Comparison of ENCODE assay signal across 31 cellular contexts in the genomic region with DNA sequence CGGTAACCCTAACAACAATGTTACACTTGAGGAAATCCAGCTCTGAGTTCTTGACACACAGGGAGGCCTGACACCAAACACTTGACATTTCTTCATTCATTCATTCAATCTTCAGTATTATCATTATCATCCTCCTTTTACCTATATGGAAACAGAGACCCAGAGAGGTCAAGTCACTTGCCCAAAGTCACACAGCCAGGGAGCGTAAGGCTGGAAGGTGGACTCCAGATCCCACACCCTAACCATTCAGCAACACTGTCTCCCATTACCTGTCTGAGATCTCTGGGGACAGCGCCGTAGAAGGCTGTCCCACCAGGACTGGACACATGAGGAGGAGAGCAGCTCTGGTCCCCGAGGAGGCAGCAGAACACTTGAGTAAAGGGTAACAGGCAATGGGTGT.
"Had no signal": no experiment of that assay in that cellular context is flagged by ENCODE, and none has a peak within 500 bp of the region (broad histone marks: within the 10 kb centered on the region; RNA-seq: fewer than 3 reads in every experiment).

No MANE protein-coding gene starts in this region.

- H3K4me3 Mint-ChIP-seq: activated CD4-positive, alpha-beta memory T cell treated with anti-CD3 and anti-CD28 coated beads, Interleukin-2, amount 10 ng/mL, durations not matched to agents 7 days and 5 days; activated CD4-positive, alpha-beta T cell treated with anti-CD3 and anti-CD28 coated beads, Interleukin-2, amount 10 ng/mL, durations not matched to agents 7 days and 5 days; activated naive CD4-positive, alpha-beta T cell treated with anti-CD3 and anti-CD28 coated beads for 36 hours; activated naive CD8-positive, alpha-beta T cell treated with anti-CD3 and anti-CD28 coated beads, Interleukin-2, amount 10 ng/mL, durations not matched to agents 7 days and 5 days; activated T-helper 1 cell treated with anti-CD3 and anti-CD28 coated beads, Interleukin-12 subunit alpha, Interleukin-12 subunit beta, Interleukin-2, Interleukin-4 antibody, amounts not matched to agents 30 ng/mL and 10 ng/mL and 1 ng/mL, durations not matched to agents 14 hours and 24 hours and 36 hours; brain; WTC11 had no signal

- H2AFZ ChIP-seq: hepatocyte had no signal

- DNase-seq: activated CD4-positive, alpha-beta memory T cell treated with anti-CD3 and anti-CD28 coated beads, Interleukin-2, amount 10 ng/mL, durations not matched to agents 7 days and 5 days; activated CD4-positive, alpha-beta T cell treated with anti-CD3 and anti-CD28 coated beads for 1 hour; activated CD4-positive, alpha-beta T cell treated with anti-CD3 and anti-CD28 coated beads for 4 hours; activated CD4-positive, alpha-beta T cell treated with anti-CD3 and anti-CD28 coated beads, Interleukin-2, amount 10 ng/mL, durations not matched to agents 7 days and 5 days; activated CD4-positive, alpha-beta T cell treated with anti-CD3 and anti-CD28 coated beads, Interleukin-2, amount 50 U/mL, for 4 hours; activated effector memory CD4-positive, alpha-beta T cell treated with anti-CD3 and anti-CD28 coated beads, Interleukin-2, amount 50 U/mL, for 16 hours; activated naive CD4-positive, alpha-beta T cell treated with anti-CD3 and anti-CD28 coated beads for 36 hours; activated naive CD8-positive, alpha-beta T cell treated with anti-CD3 and anti-CD28 coated beads, Interleukin-2, amount 10 ng/mL, durations not matched to agents 7 days and 5 days; activated T-cell treated with anti-CD3 and anti-CD28 coated beads, Interleukin-2, amount 50 U/mL, for 1 hour; activated T-cell treated with anti-CD3 and anti-CD28 coated beads, Interleukin-2, amount 50 U/mL, for 48 hours; central memory CD4-positive, alpha-beta T cell; cerebellar nuclear complex; colonic mucosa; effector CD8-positive, alpha-beta T cell; esophagus squamous epithelium; foreskin melanocyte; heart right ventricle; T-helper 2 cell had no signal

- H3K9me3 ChIP-seq: ascending aorta, breast epithelium, colonic mucosa, esophagus squamous epithelium had no signal

- FAIRE-seq: endometrium, endothelial cell of umbilical vein had no signal

- H3K79me2 ChIP-seq: hepatocyte had no signal

- H3K4me1 Mint-ChIP-seq: activated CD4-positive, alpha-beta memory T cell treated with anti-CD3 and anti-CD28 coated beads, Interleukin-2, amount 10 ng/mL, durations not matched to agents 7 days and 5 days; activated CD4-positive, alpha-beta T cell treated with anti-CD3 and anti-CD28 coated beads, Interleukin-2, amount 10 ng/mL, durations not matched to agents 7 days and 5 days; activated naive CD8-positive, alpha-beta T cell treated with anti-CD3 and anti-CD28 coated beads, Interleukin-2, amount 10 ng/mL, durations not matched to agents 7 days and 5 days had no signal

- H3K4me1 ChIP-seq: ascending aorta, breast epithelium, colonic mucosa, esophagus squamous epithelium, gastroesophageal sphincter had no signal

- H3K36me3 Mint-ChIP-seq: activated naive CD4-positive, alpha-beta T cell treated with anti-CD3 and anti-CD28 coated beads, Interleukin-2, amount 50 U/mL, for 72 hours; activated naive CD8-positive, alpha-beta T cell treated with anti-CD3 and anti-CD28 coated beads, Interleukin-2, amount 10 ng/mL, durations not matched to agents 7 days and 5 days; brain; WTC11 had no signal

- H3K27ac Mint-ChIP-seq: activated CD4-positive, alpha-beta memory T cell treated with anti-CD3 and anti-CD28 coated beads, Interleukin-2, amount 10 ng/mL, durations not matched to agents 7 days and 5 days; activated CD4-positive, alpha-beta T cell treated with anti-CD3 and anti-CD28 coated beads, Interleukin-2, amount 10 ng/mL, durations not matched to agents 7 days and 5 days; activated naive CD4-positive, alpha-beta T cell treated with anti-CD3 and anti-CD28 coated beads for 36 hours; activated naive CD4-positive, alpha-beta T cell treated with anti-CD3 and anti-CD28 coated beads, Interleukin-2, amount 50 U/mL, for 72 hours; activated naive CD8-positive, alpha-beta T cell treated with anti-CD3 and anti-CD28 coated beads, Interleukin-2, amount 10 ng/mL, durations not matched to agents 7 days and 5 days; activated T-helper 1 cell treated with anti-CD3 and anti-CD28 coated beads, Interleukin-12 subunit alpha, Interleukin-12 subunit beta, Interleukin-2, Interleukin-4 antibody, amounts not matched to agents 30 ng/mL and 10 ng/mL and 1 ng/mL, durations not matched to agents 14 hours and 24 hours and 36 hours; activated T-helper 2 cell treated with anti-CD3 and anti-CD28 coated beads, Interferon-gamma antibody, Interleukin-2, Interleukin-4, amounts not matched to agents 10 μg/mL and 5 μg/mL and 100 μg/mL, durations not matched to agents 14 hours and 24 hours and 36 hours; brain; WTC11 had no signal

- H3K27ac ChIP-seq: ascending aorta, breast epithelium, cardiac muscle cell, colonic mucosa, epithelial cell of prostate, esophagus squamous epithelium, gastroesophageal sphincter, heart right ventricle, hepatocyte had no signal

- H3K27me3 ChIP-seq: ascending aorta, breast epithelium, cardiac muscle cell, colonic mucosa, hepatocyte had no signal

- H3K9me3 Mint-ChIP-seq: activated CD4-positive, alpha-beta memory T cell treated with anti-CD3 and anti-CD28 coated beads, Interleukin-2, amount 10 ng/mL, durations not matched to agents 7 days and 5 days; activated CD4-positive, alpha-beta T cell treated with anti-CD3 and anti-CD28 coated beads, Interleukin-2, amount 10 ng/mL, durations not matched to agents 7 days and 5 days; activated naive CD4-positive, alpha-beta T cell treated with anti-CD3 and anti-CD28 coated beads for 36 hours; activated naive CD4-positive, alpha-beta T cell treated with anti-CD3 and anti-CD28 coated beads, Interleukin-2, amount 50 U/mL, for 72 hours; activated naive CD8-positive, alpha-beta T cell treated with anti-CD3 and anti-CD28 coated beads, Interleukin-2, amount 10 ng/mL, durations not matched to agents 7 days and 5 days; activated T-helper 1 cell treated with anti-CD3 and anti-CD28 coated beads, Interleukin-12 subunit alpha, Interleukin-12 subunit beta, Interleukin-2, Interleukin-4 antibody, amounts not matched to agents 30 ng/mL and 10 ng/mL and 1 ng/mL, durations not matched to agents 14 hours and 24 hours and 36 hours; activated T-helper 2 cell treated with anti-CD3 and anti-CD28 coated beads, Interferon-gamma antibody, Interleukin-2, Interleukin-4, amounts not matched to agents 10 μg/mL and 5 μg/mL and 100 μg/mL, durations not matched to agents 14 hours and 24 hours and 36 hours; brain had no signal

- ATAC-seq: activated naive CD4-positive, alpha-beta T cell treated with anti-CD3 and anti-CD28 coated beads, Interleukin-2, amount 50 U/mL, for 72 hours; gastroesophageal sphincter; heart right ventricle; WTC11 had no signal

- H3K4me3 ChIP-seq: ascending aorta, breast epithelium, cardiac muscle cell, colonic mucosa, esophagus squamous epithelium, gastroesophageal sphincter, heart right ventricle, hepatocyte had no signal

- H3K36me3 ChIP-seq: ascending aorta, breast epithelium, cardiac muscle cell, colonic mucosa, esophagus squamous epithelium, gastroesophageal sphincter, heart right ventricle had no signal

- H3K4me2 ChIP-seq: hepatocyte had no signal
